ENCODE assay signal across 1 cellular context in genomic region chr9:127561491-127562270, GRCh38.
A peak's percentile ranks its signal among the peaks of the same experiment; 100 is the strongest.
TF ChIP-seq lines count a peak whose summit lies in the region.

No MANE protein-coding gene starts in this region.

TF ChIP-seq in K562, 482 proteins besides CTCF, POLR2A, EP300 and RAD21 (continued from another document and continues in another):
- peak in 1 of 2 experiments; percentile 64; a peak in 2 of 4 replicates for TF ChIP-seq TRIM24 (IDR thresholded peaks at IDR 0.05)
- TF ChIP-seq PHF21A (IDR thresholded peaks at IDR 0.05; ENCODE audit: borderline replicate concordance, low read depth) = peak; percentile 64; the same call in 1 of the 2 replicates
- TF ChIP-seq, protein P1, sequence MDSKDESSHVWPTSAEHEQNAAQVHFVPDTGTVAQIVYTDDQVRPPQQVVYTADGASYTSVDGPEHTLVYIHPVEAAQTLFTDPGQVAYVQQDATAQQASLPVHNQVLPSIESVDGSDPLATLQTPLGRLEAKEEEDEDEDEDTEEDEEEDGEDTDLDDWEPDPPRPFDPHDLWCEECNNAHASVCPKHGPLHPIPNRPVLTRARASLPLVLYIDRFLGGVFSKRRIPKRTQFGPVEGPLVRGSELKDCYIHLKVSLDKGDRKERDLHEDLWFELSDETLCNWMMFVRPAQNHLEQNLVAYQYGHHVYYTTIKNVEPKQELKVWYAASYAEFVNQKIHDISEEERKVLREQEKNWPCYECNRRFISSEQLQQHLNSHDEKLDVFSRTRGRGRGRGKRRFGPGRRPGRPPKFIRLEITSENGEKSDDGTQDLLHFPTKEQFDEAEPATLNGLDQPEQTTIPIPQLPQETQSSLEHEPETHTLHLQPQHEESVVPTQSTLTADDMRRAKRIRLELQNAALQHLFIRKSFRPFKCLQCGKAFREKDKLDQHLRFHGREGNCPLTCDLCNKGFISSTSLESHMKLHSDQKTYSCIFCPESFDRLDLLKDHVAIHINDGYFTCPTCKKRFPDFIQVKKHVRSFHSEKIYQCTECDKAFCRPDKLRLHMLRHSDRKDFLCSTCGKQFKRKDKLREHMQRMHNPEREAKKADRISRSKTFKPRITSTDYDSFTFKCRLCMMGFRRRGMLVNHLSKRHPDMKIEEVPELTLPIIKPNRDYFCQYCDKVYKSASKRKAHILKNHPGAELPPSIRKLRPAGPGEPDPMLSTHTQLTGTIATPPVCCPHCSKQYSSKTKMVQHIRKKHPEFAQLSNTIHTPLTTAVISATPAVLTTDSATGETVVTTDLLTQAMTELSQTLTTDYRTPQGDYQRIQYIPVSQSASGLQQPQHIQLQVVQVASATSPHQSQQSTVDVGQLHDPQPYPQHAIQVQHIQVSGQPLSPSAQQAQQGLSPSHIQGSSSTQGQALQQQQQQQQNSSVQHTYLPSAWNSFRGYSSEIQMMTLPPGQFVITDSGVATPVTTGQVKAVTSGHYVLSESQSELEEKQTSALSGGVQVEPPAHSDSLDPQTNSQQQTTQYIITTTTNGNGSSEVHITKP (IDR thresholded peaks at IDR 0.05; ENCODE audit: partially characterized antibody) = peak; percentile 27
- TF ChIP-seq SMARCC2 (IDR thresholded peaks at IDR 0.05; ENCODE audit: low read depth) = peak; percentile 76
- peak; percentile 84; the same call in 1 of the 2 replicates for TF ChIP-seq ESRRA (IDR thresholded peaks at IDR 0.05; ENCODE audit: borderline replicate concordance, low read depth)
- TF ChIP-seq CTBP1 (IDR thresholded peaks at IDR 0.05; ENCODE audit: borderline replicate concordance) = peak; percentile 90
- TF ChIP-seq SIN3B (IDR thresholded peaks at IDR 0.05; ENCODE audit: low read depth) = no peak
- 0 out of 2 replicates have a peak, but pooled peaks have one; percentile 29 for TF ChIP-seq ZBTB1 (CRISPR knock-in tag; IDR thresholded peaks at IDR 0.05; ENCODE audit: borderline replicate concordance, low read depth)
- TF ChIP-seq EGR1 (conservative IDR thresholded peaks at IDR 0.05) = peak; percentile 11
- TF ChIP-seq MIER1 (IDR thresholded peaks at IDR 0.05; ENCODE audit: low read depth) = no peak
- TF ChIP-seq NEUROD1 (IDR thresholded peaks at IDR 0.05; ENCODE audit: borderline replicate concordance, low read depth, low read length, partially characterized antibody) = peak; percentile 65
- TF ChIP-seq MTA3 (IDR thresholded peaks at IDR 0.05; ENCODE audit: borderline replicate concordance) = 0 out of 2 replicates have a peak, but pooled peaks have one; percentile 35
- peak in 1 of 2 experiments; percentile 96; a peak in 2 of 4 replicates for TF ChIP-seq MLLT1 (IDR thresholded peaks at IDR 0.05)
- TF ChIP-seq TOE1 (IDR thresholded peaks at IDR 0.05; ENCODE audit: borderline replicate concordance) = 0 out of 2 replicates have a peak, but pooled peaks have one; percentile 20
- no peak for TF ChIP-seq TOE1 (CRISPR knock-in tag; IDR thresholded peaks at IDR 0.05; ENCODE audit: borderline replicate concordance, low read depth)
- TF ChIP-seq, protein P2, sequence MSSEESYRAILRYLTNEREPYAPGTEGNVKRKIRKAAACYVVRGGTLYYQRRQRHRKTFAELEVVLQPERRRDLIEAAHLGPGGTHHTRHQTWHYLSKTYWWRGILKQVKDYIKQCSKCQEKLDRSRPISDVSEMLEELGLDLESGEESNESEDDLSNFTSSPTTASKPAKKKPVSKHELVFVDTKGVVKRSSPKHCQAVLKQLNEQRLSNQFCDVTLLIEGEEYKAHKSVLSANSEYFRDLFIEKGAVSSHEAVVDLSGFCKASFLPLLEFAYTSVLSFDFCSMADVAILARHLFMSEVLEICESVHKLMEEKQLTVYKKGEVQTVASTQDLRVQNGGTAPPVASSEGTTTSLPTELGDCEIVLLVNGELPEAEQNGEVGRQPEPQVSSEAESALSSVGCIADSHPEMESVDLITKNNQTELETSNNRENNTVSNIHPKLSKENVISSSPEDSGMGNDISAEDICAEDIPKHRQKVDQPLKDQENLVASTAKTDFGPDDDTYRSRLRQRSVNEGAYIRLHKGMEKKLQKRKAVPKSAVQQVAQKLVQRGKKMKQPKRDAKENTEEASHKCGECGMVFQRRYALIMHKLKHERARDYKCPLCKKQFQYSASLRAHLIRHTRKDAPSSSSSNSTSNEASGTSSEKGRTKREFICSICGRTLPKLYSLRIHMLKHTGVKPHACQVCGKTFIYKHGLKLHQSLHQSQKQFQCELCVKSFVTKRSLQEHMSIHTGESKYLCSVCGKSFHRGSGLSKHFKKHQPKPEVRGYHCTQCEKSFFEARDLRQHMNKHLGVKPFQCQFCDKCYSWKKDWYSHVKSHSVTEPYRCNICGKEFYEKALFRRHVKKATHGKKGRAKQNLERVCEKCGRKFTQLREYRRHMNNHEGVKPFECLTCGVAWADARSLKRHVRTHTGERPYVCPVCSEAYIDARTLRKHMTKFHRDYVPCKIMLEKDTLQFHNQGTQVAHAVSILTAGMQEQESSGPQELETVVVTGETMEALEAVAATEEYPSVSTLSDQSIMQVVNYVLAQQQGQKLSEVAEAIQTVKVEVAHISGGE (CRISPR knock-in tag; IDR thresholded peaks at IDR 0.05) = peak in 1 of 3 experiments; percentile 61; a peak in 1 of 6 replicates
- no peak for TF ChIP-seq ZBED1 (IDR thresholded peaks at IDR 0.05)
- TF ChIP-seq NRF1 (conservative IDR thresholded peaks at IDR 0.05 in 1 of 2, IDR thresholded peaks at IDR 0.05 in 1 of 2) = peak; percentile 50 to 65
- TF ChIP-seq ZNF395 (CRISPR knock-in tag; IDR thresholded peaks at IDR 0.05) = peak; percentile 24
- peak; percentile 63 for TF ChIP-seq FOS (IDR thresholded peaks at IDR 0.05; ENCODE audit: extremely low read depth, insufficient read length)
- peak; percentile 51 for TF ChIP-seq HMGN3 (IDR thresholded peaks at IDR 0.05; ENCODE audit: borderline replicate concordance, extremely low read depth, insufficient read length, low read depth, low read length)
- no peak for TF ChIP-seq ZBTB40 (IDR thresholded peaks at IDR 0.05)
- TF ChIP-seq ZBTB40 (CRISPR knock-in tag; IDR thresholded peaks at IDR 0.05) = no peak
- TF ChIP-seq, protein P3, sequence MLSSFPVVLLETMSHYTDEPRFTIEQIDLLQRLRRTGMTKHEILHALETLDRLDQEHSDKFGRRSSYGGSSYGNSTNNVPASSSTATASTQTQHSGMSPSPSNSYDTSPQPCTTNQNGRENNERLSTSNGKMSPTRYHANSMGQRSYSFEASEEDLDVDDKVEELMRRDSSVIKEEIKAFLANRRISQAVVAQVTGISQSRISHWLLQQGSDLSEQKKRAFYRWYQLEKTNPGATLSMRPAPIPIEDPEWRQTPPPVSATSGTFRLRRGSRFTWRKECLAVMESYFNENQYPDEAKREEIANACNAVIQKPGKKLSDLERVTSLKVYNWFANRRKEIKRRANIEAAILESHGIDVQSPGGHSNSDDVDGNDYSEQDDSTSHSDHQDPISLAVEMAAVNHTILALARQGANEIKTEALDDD (IDR thresholded peaks at IDR 0.05) = peak; percentile 64; the same call in 1 of the 2 replicates
- TF ChIP-seq ZNF263 (CRISPR knock-in tag; IDR thresholded peaks at IDR 0.05; ENCODE audit: borderline replicate concordance) = no peak; the same call in 1 of the 2 replicates
- TF ChIP-seq ATF1 (CRISPR knock-in tag; IDR thresholded peaks at IDR 0.05) = no peak
- TF ChIP-seq ATF1 (tag; IDR thresholded peaks at IDR 0.05) = peak; percentile 24; the same call in 1 of the 2 replicates
- TF ChIP-seq, protein P4, sequence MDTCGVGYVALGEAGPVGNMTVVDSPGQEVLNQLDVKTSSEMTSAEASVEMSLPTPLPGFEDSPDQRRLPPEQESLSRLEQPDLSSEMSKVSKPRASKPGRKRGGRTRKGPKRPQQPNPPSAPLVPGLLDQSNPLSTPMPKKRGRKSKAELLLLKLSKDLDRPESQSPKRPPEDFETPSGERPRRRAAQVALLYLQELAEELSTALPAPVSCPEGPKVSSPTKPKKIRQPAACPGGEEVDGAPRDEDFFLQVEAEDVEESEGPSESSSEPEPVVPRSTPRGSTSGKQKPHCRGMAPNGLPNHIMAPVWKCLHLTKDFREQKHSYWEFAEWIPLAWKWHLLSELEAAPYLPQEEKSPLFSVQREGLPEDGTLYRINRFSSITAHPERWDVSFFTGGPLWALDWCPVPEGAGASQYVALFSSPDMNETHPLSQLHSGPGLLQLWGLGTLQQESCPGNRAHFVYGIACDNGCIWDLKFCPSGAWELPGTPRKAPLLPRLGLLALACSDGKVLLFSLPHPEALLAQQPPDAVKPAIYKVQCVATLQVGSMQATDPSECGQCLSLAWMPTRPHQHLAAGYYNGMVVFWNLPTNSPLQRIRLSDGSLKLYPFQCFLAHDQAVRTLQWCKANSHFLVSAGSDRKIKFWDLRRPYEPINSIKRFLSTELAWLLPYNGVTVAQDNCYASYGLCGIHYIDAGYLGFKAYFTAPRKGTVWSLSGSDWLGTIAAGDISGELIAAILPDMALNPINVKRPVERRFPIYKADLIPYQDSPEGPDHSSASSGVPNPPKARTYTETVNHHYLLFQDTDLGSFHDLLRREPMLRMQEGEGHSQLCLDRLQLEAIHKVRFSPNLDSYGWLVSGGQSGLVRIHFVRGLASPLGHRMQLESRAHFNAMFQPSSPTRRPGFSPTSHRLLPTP (IDR thresholded peaks at IDR 0.05; ENCODE audit: borderline replicate concordance, extremely low read depth, insufficient read length) = no peak
